1 cellular context compared by ENCODE assay signal in the genomic region with DNA sequence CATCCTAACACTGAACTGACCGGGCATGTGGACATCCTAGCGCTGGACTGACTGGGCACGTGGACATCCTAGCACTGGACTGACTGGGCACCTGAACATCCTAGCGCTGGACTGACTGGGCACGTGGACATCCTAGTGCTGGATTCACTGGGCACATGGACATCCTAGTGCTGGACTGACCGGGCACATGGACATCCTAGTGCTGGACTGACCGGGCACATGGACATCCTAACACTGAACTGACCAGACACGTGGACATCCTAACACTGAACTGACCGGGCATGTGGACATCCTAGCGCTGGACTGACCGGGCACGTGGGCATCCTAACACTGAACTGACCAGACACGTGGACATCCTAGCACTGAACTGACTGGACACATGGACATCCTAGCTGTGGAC. TPM values are rescaled to one million over a fixed set of nuclear protein-coding genes. Genes with fewer than 3 reads are reported as not detected.
"Had no signal": no experiment of that assay in that cellular context is flagged by ENCODE, and none has a peak within 500 bp of the region (broad histone marks: within the 10 kb centered on the region; RNA-seq: fewer than 3 reads in every experiment).

No MANE protein-coding gene starts in this region.

RNA-seq across cellular contexts. Expression of a gene that starts 30.9 kb away (rescaled TPM):
- total RNA-seq: GM23248 had no signal
